In the genomic region with DNA sequence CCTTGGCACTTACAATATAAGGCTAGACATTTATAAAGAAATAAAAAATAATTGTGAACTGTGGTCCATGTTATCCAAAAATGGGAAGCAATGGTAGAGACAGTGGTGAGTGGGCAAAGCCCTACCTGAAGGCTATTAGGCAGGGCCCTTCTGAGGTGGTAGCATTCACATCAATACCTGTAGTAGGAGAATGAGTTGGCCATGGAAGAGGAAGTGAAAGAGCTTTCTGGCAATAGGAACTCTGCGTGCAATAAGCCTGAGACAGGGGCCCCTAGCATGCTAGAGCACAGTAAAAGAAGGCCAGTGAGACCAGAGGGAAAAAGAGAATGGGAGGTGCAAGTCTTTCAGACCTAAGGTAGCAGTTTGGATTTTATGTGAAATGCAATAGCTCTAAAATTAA, we compare ENCODE assay signal across 12 cellular contexts.
DNase-seq lines count a peak whose midpoint lies in the region; ATAC-seq and TF ChIP-seq lines count a peak whose summit lies in the region.
"Had no signal": no experiment of that assay in that cellular context is flagged by ENCODE, and none has a peak within 500 bp of the region (broad histone marks: within the 10 kb centered on the region; RNA-seq: fewer than 3 reads in every experiment).

No MANE protein-coding gene starts in this region.

- H3K9me2 ChIP-seq in MM.1S (replicated peaks; ENCODE audit: insufficient read depth, low read length) (no peaks in the 10 kb centered on the region), hepatocyte (replicated peaks; ENCODE audit: insufficient read depth) (no peaks in the 10 kb centered on the region)

- H2AFZ ChIP-seq in MM.1S (ENCODE audit: low read length) (no peak overlapping the region), hepatocyte (no peak overlapping the region)

- H3K27me3 ChIP-seq in MM.1S (replicated peaks; ENCODE audit: insufficient read depth, low read length) (no peaks in the 10 kb centered on the region), hepatocyte (no peaks in the 10 kb centered on the region), thyroid gland (no peaks in the 10 kb centered on the region)
- H3K27me3 ChIP-seq: cardiac muscle cell had no signal

- H3K9ac ChIP-seq in MM.1S (ENCODE audit: low read length): no peak overlapping the region

- intact Hi-C loops in thyroid gland (cut with DNase I): no loop called here

- H3K4me3 ChIP-seq in MM.1S (ENCODE audit: low read length): no peak overlapping the region
- H3K4me3 ChIP-seq in hepatocyte: no peak overlapping the region
- H3K4me3 ChIP-seq in thyroid gland (replicated peaks in 1 of 3): no peak overlapping the region
- H3K4me3 ChIP-seq: cardiac muscle cell had no signal

- no peaks in the 10 kb centered on the region for H3F3A ChIP-seq in MM.1S (ENCODE audit: insufficient read depth, low read length)

- peak; percentile 10 for DNase-seq in MM.1S
- no peak for DNase-seq in OCI-M2 (lab: John Stamatoyannopoulos, UW; ENCODE audit: unreplicated experiment)
- no peak for DNase-seq in hepatocyte (ENCODE audit: low spot score)
- DNase-seq in glomerular visceral epithelial cell (ENCODE audit: extremely low spot score): no peak
- DNase-seq in thyroid gland: no peak
- DNase-seq: DMS79, IMR-90, NCI-H2227 treated with DMSO at 0.1 percent for 48 hours had no signal

- 71% methylated on average over 1 of the region's 1 CpG for WGBS in hepatocyte (ENCODE audit: low lambda C conversion rate, missing lambda C conversion rate)
- WGBS in thyroid gland, 2 donors: 70 to 80% methylated on average over 1 of the region's 1 CpG

- no peaks in the 10 kb centered on the region for H3K79me2 ChIP-seq in MM.1S (ENCODE audit: low read length)
- no peaks in the 10 kb centered on the region for H3K79me2 ChIP-seq in hepatocyte

- TF ChIP-seq POLR2A in thyroid gland (IDR thresholded peaks at IDR 0.05): no peak

- TF ChIP-seq CTCF in MM.1S (IDR thresholded peaks at IDR 0.05; ENCODE audit: low read length) (no peak), hepatocyte (IDR thresholded peaks at IDR 0.05; ENCODE audit: poor library complexity) (no peak), thyroid gland (IDR thresholded peaks at IDR 0.05) (no peak)

- no peaks in the 10 kb centered on the region for H3K9me3 ChIP-seq in MM.1S (replicated peaks; ENCODE audit: insufficient read depth, low read length)
- H3K9me3 ChIP-seq in hepatocyte (ENCODE audit: low read depth): no peaks in the 10 kb centered on the region
- no peaks in the 10 kb centered on the region for H3K9me3 ChIP-seq in thyroid gland

- ATAC-seq in GM18499 (IDR thresholded peaks at IDR 0.05; ENCODE audit: insufficient read depth, unreplicated experiment) (peak; percentile 91), GM19467 (IDR thresholded peaks at IDR 0.05; ENCODE audit: unreplicated experiment) (peak; percentile 91), HG02938 (IDR thresholded peaks at IDR 0.05; ENCODE audit: unreplicated experiment) (peak; percentile 94)

- H3K4me1 ChIP-seq in MM.1S (ENCODE audit: low read length) (no peaks in the 10 kb centered on the region), hepatocyte (ENCODE audit: insufficient read depth) (no peaks in the 10 kb centered on the region), thyroid gland (no peaks in the 10 kb centered on the region)

- H3K27ac ChIP-seq in MM.1S (ENCODE audit: low read length) (no peak overlapping the region), hepatocyte (no peak overlapping the region), thyroid gland (no peak overlapping the region)
- H3K27ac ChIP-seq: cardiac muscle cell had no signal

- no peaks in the 10 kb centered on the region for H3K36me3 ChIP-seq in MM.1S (replicated peaks; ENCODE audit: insufficient read depth, low read length)
- no peaks in the 10 kb centered on the region for H3K36me3 ChIP-seq in hepatocyte (replicated peaks; ENCODE audit: insufficient read depth, low read depth)
- no peaks in the 10 kb centered on the region for H3K36me3 ChIP-seq in thyroid gland
- H3K36me3 ChIP-seq: cardiac muscle cell had no signal

- H4K20me1 ChIP-seq in MM.1S (ENCODE audit: insufficient read depth, low read length): no peaks in the 10 kb centered on the region
- H4K20me1 ChIP-seq in hepatocyte (ENCODE audit: insufficient read depth, poor library complexity, severe bottlenecking): no peaks in the 10 kb centered on the region

- H3K4me2 ChIP-seq in MM.1S (ENCODE audit: low read depth, low read length) (no peak overlapping the region), hepatocyte (no peak overlapping the region)
